In genomic region chr19:32223595-32224370, GRCh38 we compare ENCODE assay signal across 10 cellular contexts.
DNase-seq lines count a peak whose midpoint lies in the region; ATAC-seq, FAIRE-seq and TF ChIP-seq lines count a peak whose summit lies in the region.
"Had no signal": no experiment of that assay in that cellular context is flagged by ENCODE, and none has a peak within 500 bp of the region (broad histone marks: within the 10 kb centered on the region; RNA-seq: fewer than 3 reads in every experiment).

No MANE protein-coding gene starts in this region.

- no peaks in the 10 kb centered on the region for H3K9me3 ChIP-seq in BLaER1 treated with 17β-estradiol and CSF1 and Interleukin-3, amounts not matched to agents 10 nM and 100 nM (replicated peaks in 1 of 11)
- H3K9me3 ChIP-seq in HUES6 (ENCODE audit: control insufficient read depth, insufficient read depth, low read depth, low read length) (no peaks in the 10 kb centered on the region), ectodermal cell (ENCODE audit: control insufficient read depth, low read length) (no peaks in the 10 kb centered on the region), kidney (ENCODE audit: control insufficient read depth in 1 of 2, low read length in 2 of 2) (no peaks in the 10 kb centered on the region)
- H3K9me3 ChIP-seq: Caco-2, tibial artery had no signal

- H3K4me2 ChIP-seq in BLaER1 treated with 17β-estradiol and CSF1 and Interleukin-3, amounts not matched to agents 10 nM and 100 nM: peak overlapping the region; percentile 71 to 93 (median 85)

- TF ChIP-seq CTCF in natural killer cell (IDR thresholded peaks at IDR 0.05) (no peak), kidney (IDR thresholded peaks at IDR 0.05; ENCODE audit: borderline replicate concordance, extremely low read depth, insufficient read depth) (no peak)

- no peak for DNase-seq in natural killer cell
- DNase-seq in NCI-H146 treated with DMSO at 0.1 percent for 48 hours (lab: John Stamatoyannopoulos, UW; ENCODE audit: unreplicated experiment): no peak
- DNase-seq in kidney: no peak
- no peak for DNase-seq in NK-92 (lab: John Stamatoyannopoulos, UW; ENCODE audit: unreplicated experiment)
- DNase-seq: tibial artery had no signal

- peaks cover 5 to 6% of the 10 kb centered on the region in 2 donors for H3K4me1 Mint-ChIP-seq in natural killer cell

- H3K36me3 Mint-ChIP-seq in natural killer cell: no peaks in the 10 kb centered on the region

- intact Hi-C loops in natural killer cell (cut with micrococcal nuclease) (loop anchor here (1.0 to 5.0 kb wide), 3 partner anchors 1439 to 1556 kb away; no protein-coding TSS in a partner anchor), kidney (cut with DNase I) (loop anchor here (10.0 kb wide), 1 partner anchor 1549 kb away; no protein-coding TSS in a partner anchor)

- WGBS in ectodermal cell, 2 experiments: 35% methylated on average over 29 of the region's 29 CpGs

- FAIRE-seq in kidney (lab: Jason Lieb, UNC): no peak

- H3K9me3 Mint-ChIP-seq in natural killer cell: no peaks in the 10 kb centered on the region

- peak overlapping the region in 7 of 11 experiments; percentile 8 to 47 (median 28); a peak in 8 of 22 replicates for H3K9ac ChIP-seq in BLaER1 treated with 17β-estradiol and CSF1 and Interleukin-3, amounts not matched to agents 10 nM and 100 nM
- H3K9ac ChIP-seq in HUES6 (ENCODE audit: low read length) (no peak overlapping the region), kidney (ENCODE audit: low read length in 2 of 2) (no peak overlapping the region)

- H3K4me3 Mint-ChIP-seq in natural killer cell: no peak overlapping the region

- peak overlapping the region in 7 of 10 experiments; percentile 8 to 57 (median 33); a peak in 5 of 20 replicates for H3K4me3 ChIP-seq in BLaER1 treated with 17β-estradiol and CSF1 and Interleukin-3, amounts not matched to agents 10 nM and 100 nM
- H3K4me3 ChIP-seq in HUES6 (ENCODE audit: low read depth, low read length) (peak overlapping the region; percentile 59), ectodermal cell (ENCODE audit: insufficient read depth, low read depth, low read length) (peak overlapping the region; percentile 28), kidney (ENCODE audit: low read length in 2 of 2) (no peak overlapping the region)

- ATAC-seq in natural killer cell: peak in 2 of 3 donors; percentile 5 to 21
- ATAC-seq in HG02884 (IDR thresholded peaks at IDR 0.05; ENCODE audit: unreplicated experiment): no peak

- H3K27ac Mint-ChIP-seq in natural killer cell: no peak overlapping the region

- H4K20me1 ChIP-seq in BLaER1 treated with 17β-estradiol and CSF1 and Interleukin-3, amounts not matched to agents 10 nM and 100 nM: no peaks in the 10 kb centered on the region; a peak in 1 of 22 replicates

- peaks cover 0 to 22% (median 7%) of the 10 kb centered on the region in 11 experiments; a peak in 13 of 22 replicates for H3K27me3 ChIP-seq in BLaER1 treated with 17β-estradiol and CSF1 and Interleukin-3, amounts not matched to agents 10 nM and 100 nM
- peaks cover 41% of the 10 kb centered on the region for H3K27me3 ChIP-seq in HUES6 (ENCODE audit: control insufficient read depth, insufficient read depth, low read length)
- H3K27me3 ChIP-seq in ectodermal cell (ENCODE audit: control insufficient read depth, insufficient read depth, low read length, poor library complexity, severe bottlenecking): peaks cover 31% of the 10 kb centered on the region

- H3K27me3 Mint-ChIP-seq in natural killer cell (ENCODE audit: low read depth in 2 of 2): peaks cover 12 to 36% of the 10 kb centered on the region in 2 donors

- H3K27ac ChIP-seq in BLaER1 treated with 17β-estradiol and CSF1 and Interleukin-3, amounts not matched to agents 10 nM and 100 nM: peak overlapping the region in 1 of 11 experiments; percentile 13; a peak in 2 of 22 replicates
- H3K27ac ChIP-seq in HUES6 (ENCODE audit: low read depth, low read length): no peak overlapping the region
- no peak overlapping the region for H3K27ac ChIP-seq in ectodermal cell (ENCODE audit: insufficient read depth, low read depth, low read length, poor library complexity, severe bottlenecking)
- no peak overlapping the region for H3K27ac ChIP-seq in kidney (ENCODE audit: low read depth in 2 of 2, low read length in 2 of 2)
- H3K27ac ChIP-seq: tibial artery had no signal

- H3K36me3 ChIP-seq in BLaER1 treated with 17β-estradiol and CSF1 and Interleukin-3, amounts not matched to agents 10 nM and 100 nM: no peaks in the 10 kb centered on the region
- H3K36me3 ChIP-seq in HUES6 (ENCODE audit: control insufficient read depth, insufficient read depth, low read length): no peaks in the 10 kb centered on the region
- H3K36me3 ChIP-seq in ectodermal cell (ENCODE audit: control insufficient read depth, insufficient read depth, low read length): no peaks in the 10 kb centered on the region
- H3K36me3 ChIP-seq in kidney (ENCODE audit: control insufficient read depth in 1 of 2, insufficient read depth in 2 of 2, low read length in 2 of 2): no peaks in the 10 kb centered on the region
- H3K36me3 ChIP-seq: tibial artery had no signal

- H3K4me1 ChIP-seq in BLaER1 treated with 17β-estradiol and CSF1 and Interleukin-3, amounts not matched to agents 10 nM and 100 nM: peaks cover 12 to 18% (median 15%) of the 10 kb centered on the region in 10 experiments; a peak in 19 of 20 replicates
- H3K4me1 ChIP-seq in HUES6 (ENCODE audit: control insufficient read depth, insufficient read depth, low read length): peaks cover 5% of the 10 kb centered on the region; the same call in 1 of the 2 replicates
- peaks cover 7% of the 10 kb centered on the region for H3K4me1 ChIP-seq in ectodermal cell (ENCODE audit: control insufficient read depth, insufficient read depth, low read length)
- no peaks in the 10 kb centered on the region for H3K4me1 ChIP-seq in kidney (ENCODE audit: control insufficient read depth in 1 of 2, insufficient read depth in 1 of 2, low read depth in 1 of 2, low read length in 2 of 2)

Comparison
In these comparisons a context has a peak if more than half of its experiments do, and no peak if none do; other contexts are left out.
1. H3K4me3 ChIP-seq: peak in BLaER1 treated with 17β-estradiol and CSF1 and Interleukin-3, amounts not matched to agents 10 nM and 100 nM (7 of 10), HUES6 (single experiment) and ectodermal cell (single experiment); none in kidney (0 of 2).
2. H3K9ac ChIP-seq: peak in BLaER1 treated with 17β-estradiol and CSF1 and Interleukin-3, amounts not matched to agents 10 nM and 100 nM (7 of 11); none in HUES6 (single experiment) and kidney (0 of 2).